Comparison of ENCODE assay signal across 2 cellular contexts in the genomic region with DNA sequence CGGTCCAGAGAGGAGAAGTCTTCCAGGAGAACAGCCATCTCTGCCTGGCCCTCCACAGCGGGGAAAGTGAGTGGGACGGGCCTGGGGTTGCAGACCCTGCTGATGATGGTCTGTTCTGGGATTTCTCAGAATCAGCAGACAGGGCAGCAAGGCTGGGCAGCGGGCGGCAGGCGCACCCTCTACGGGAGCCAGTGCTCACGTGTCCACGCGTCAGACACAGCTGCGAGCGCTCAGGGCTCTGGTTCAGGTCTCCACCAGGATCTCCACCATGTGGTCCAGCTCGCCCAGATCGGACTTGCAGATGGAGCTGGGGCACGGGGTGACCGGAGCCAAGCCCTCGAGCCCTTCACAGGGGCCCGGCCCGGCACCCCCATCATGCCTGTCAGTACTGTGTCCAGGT.
TF ChIP-seq lines count a peak whose summit lies in the region.

No MANE protein-coding gene starts in this region.

TF ChIP-seq in K562, 482 proteins besides CTCF, POLR2A, EP300 and RAD21:
- TF ChIP-seq RCOR1 (IDR thresholded peaks at IDR 0.05; ENCODE audit: borderline replicate concordance in 1 of 2, low read depth in 2 of 2, low read length in 2 of 2), result no peak
- no peak for TF ChIP-seq RBM14 (IDR thresholded peaks at IDR 0.05; ENCODE audit: borderline replicate concordance, insufficient read depth, low read depth, low read length)
- TF ChIP-seq ZNF717 (CRISPR knock-in tag; IDR thresholded peaks at IDR 0.05), result no peak
- no peak for TF ChIP-seq HOXB6 (CRISPR knock-in tag; IDR thresholded peaks at IDR 0.05; ENCODE audit: borderline replicate concordance)
- no peak for TF ChIP-seq CREB3L1 (IDR thresholded peaks at IDR 0.05; ENCODE audit: borderline replicate concordance, low read depth)
TF ChIP-seq in K562: peak in this region for 0.

TF ChIP-seq in HepG2, 621 proteins besides CTCF, POLR2A, EP300 and RAD21:
- TF ChIP-seq RFXANK (CRISPR knock-in tag; IDR thresholded peaks at IDR 0.05) (no peak), ZNF138 (CRISPR knock-in tag; IDR thresholded peaks at IDR 0.05; ENCODE audit: low read depth) (no peak), ZFY (CRISPR knock-in tag; IDR thresholded peaks at IDR 0.05) (no peak), DNMT3B (CRISPR knock-in tag; conservative IDR thresholded peaks at IDR 0.05) (no peak), MLLT10 (CRISPR knock-in tag; IDR thresholded peaks at IDR 0.05) (no peak)
- TF ChIP-seq, protein P1, sequence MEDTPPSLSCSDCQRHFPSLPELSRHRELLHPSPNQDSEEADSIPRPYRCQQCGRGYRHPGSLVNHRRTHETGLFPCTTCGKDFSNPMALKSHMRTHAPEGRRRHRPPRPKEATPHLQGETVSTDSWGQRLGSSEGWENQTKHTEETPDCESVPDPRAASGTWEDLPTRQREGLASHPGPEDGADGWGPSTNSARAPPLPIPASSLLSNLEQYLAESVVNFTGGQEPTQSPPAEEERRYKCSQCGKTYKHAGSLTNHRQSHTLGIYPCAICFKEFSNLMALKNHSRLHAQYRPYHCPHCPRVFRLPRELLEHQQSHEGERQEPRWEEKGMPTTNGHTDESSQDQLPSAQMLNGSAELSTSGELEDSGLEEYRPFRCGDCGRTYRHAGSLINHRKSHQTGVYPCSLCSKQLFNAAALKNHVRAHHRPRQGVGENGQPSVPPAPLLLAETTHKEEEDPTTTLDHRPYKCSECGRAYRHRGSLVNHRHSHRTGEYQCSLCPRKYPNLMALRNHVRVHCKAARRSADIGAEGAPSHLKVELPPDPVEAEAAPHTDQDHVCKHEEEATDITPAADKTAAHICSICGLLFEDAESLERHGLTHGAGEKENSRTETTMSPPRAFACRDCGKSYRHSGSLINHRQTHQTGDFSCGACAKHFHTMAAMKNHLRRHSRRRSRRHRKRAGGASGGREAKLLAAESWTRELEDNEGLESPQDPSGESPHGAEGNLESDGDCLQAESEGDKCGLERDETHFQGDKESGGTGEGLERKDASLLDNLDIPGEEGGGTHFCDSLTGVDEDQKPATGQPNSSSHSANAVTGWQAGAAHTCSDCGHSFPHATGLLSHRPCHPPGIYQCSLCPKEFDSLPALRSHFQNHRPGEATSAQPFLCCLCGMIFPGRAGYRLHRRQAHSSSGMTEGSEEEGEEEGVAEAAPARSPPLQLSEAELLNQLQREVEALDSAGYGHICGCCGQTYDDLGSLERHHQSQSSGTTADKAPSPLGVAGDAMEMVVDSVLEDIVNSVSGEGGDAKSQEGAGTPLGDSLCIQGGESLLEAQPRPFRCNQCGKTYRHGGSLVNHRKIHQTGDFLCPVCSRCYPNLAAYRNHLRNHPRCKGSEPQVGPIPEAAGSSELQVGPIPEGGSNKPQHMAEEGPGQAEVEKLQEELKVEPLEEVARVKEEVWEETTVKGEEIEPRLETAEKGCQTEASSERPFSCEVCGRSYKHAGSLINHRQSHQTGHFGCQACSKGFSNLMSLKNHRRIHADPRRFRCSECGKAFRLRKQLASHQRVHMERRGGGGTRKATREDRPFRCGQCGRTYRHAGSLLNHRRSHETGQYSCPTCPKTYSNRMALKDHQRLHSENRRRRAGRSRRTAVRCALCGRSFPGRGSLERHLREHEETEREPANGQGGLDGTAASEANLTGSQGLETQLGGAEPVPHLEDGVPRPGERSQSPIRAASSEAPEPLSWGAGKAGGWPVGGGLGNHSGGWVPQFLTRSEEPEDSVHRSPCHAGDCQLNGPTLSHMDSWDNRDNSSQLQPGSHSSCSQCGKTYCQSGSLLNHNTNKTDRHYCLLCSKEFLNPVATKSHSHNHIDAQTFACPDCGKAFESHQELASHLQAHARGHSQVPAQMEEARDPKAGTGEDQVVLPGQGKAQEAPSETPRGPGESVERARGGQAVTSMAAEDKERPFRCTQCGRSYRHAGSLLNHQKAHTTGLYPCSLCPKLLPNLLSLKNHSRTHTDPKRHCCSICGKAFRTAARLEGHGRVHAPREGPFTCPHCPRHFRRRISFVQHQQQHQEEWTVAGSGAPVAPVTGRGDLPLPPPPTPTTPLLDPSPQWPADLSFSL (CRISPR knock-in tag; IDR thresholded peaks at IDR 0.05), result no peak
- TF ChIP-seq, protein P2, sequence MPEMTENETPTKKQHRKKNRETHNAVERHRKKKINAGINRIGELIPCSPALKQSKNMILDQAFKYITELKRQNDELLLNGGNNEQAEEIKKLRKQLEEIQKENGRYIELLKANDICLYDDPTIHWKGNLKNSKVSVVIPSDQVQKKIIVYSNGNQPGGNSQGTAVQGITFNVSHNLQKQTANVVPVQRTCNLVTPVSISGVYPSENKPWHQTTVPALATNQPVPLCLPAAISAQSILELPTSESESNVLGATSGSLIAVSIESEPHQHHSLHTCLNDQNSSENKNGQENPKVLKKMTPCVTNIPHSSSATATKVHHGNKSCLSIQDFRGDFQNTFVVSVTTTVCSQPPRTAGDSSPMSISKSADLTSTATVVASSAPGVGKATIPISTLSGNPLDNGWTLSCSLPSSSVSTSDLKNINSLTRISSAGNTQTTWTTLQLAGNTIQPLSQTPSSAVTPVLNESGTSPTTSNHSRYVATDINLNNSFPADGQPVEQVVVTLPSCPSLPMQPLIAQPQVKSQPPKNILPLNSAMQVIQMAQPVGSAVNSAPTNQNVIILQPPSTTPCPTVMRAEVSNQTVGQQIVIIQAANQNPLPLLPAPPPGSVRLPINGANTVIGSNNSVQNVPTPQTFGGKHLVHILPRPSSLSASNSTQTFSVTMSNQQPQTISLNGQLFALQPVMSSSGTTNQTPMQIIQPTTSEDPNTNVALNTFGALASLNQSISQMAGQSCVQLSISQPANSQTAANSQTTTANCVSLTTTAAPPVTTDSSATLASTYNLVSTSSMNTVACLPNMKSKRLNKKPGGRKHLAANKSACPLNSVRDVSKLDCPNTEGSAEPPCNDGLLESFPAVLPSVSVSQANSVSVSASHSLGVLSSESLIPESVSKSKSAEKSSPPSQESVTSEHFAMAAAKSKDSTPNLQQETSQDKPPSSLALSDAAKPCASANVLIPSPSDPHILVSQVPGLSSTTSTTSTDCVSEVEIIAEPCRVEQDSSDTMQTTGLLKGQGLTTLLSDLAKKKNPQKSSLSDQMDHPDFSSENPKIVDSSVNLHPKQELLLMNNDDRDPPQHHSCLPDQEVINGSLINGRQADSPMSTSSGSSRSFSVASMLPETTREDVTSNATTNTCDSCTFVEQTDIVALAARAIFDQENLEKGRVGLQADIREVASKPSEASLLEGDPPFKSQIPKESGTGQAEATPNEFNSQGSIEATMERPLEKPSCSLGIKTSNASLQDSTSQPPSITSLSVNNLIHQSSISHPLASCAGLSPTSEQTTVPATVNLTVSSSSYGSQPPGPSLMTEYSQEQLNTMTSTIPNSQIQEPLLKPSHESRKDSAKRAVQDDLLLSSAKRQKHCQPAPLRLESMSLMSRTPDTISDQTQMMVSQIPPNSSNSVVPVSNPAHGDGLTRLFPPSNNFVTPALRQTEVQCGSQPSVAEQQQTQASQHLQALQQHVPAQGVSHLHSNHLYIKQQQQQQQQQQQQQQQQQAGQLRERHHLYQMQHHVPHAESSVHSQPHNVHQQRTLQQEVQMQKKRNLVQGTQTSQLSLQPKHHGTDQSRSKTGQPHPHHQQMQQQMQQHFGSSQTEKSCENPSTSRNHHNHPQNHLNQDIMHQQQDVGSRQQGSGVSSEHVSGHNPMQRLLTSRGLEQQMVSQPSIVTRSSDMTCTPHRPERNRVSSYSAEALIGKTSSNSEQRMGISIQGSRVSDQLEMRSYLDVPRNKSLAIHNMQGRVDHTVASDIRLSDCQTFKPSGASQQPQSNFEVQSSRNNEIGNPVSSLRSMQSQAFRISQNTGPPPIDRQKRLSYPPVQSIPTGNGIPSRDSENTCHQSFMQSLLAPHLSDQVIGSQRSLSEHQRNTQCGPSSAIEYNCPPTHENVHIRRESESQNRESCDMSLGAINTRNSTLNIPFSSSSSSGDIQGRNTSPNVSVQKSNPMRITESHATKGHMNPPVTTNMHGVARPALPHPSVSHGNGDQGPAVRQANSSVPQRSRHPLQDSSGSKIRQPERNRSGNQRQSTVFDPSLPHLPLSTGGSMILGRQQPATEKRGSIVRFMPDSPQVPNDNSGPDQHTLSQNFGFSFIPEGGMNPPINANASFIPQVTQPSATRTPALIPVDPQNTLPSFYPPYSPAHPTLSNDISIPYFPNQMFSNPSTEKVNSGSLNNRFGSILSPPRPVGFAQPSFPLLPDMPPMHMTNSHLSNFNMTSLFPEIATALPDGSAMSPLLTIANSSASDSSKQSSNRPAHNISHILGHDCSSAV (CRISPR knock-in tag; IDR thresholded peaks at IDR 0.05; ENCODE audit: borderline replicate concordance), result no peak
TF ChIP-seq in HepG2: peak in this region for 0.
